Comparison of ENCODE assay signal across 10 cellular contexts in genomic region chr14:51448831-51449665, GRCh38.
A peak's percentile ranks its signal among the peaks of the same experiment; 100 is the strongest.
DNase-seq lines count a peak whose midpoint lies in the region; ATAC-seq and TF ChIP-seq lines count a peak whose summit lies in the region.
"Had no signal": no experiment of that assay in that cellular context is flagged by ENCODE, and none has a peak within 500 bp of the region (broad histone marks: within the 10 kb centered on the region; RNA-seq: fewer than 3 reads in every experiment).

No MANE protein-coding gene starts in this region.

- peak; percentile 66 for DNase-seq in AG08396 (ENCODE audit: low spot score)
- peak; percentile 88 for DNase-seq in NCI-H226
- DNase-seq in dermis microvascular lymphatic vessel endothelial cell (ENCODE audit: low read depth in 2 of 2), result peak; percentile 76 to 81
- DNase-seq in lung microvascular endothelial cell (ENCODE audit: low read depth in 2 of 2), result peak; percentile 83 to 88
- DNase-seq in natural killer cell, result no peak
- DNase-seq in activated CD8-positive, alpha-beta T cell treated with anti-CD3 and anti-CD28 coated beads for 36 hours, result no peak
- DNase-seq in Kasumi-1 (lab: John Stamatoyannopoulos, UW), result no peak
- DNase-seq: H9, NCI-H2081 had no signal

- H3K27ac Mint-ChIP-seq in natural killer cell, result no peak overlapping the region
- H3K27ac Mint-ChIP-seq in activated CD8-positive, alpha-beta T cell treated with anti-CD3 and anti-CD28 coated beads for 36 hours, result no peak overlapping the region
- H3K27ac Mint-ChIP-seq: H9 had no signal

- no peaks in the 10 kb centered on the region for H3K9me3 Mint-ChIP-seq in natural killer cell
- no peaks in the 10 kb centered on the region for H3K9me3 Mint-ChIP-seq in activated CD8-positive, alpha-beta T cell treated with anti-CD3 and anti-CD28 coated beads for 36 hours
- H3K9me3 Mint-ChIP-seq: H9 had no signal

- H3K36me3 Mint-ChIP-seq in natural killer cell, result no peaks in the 10 kb centered on the region
- no peaks in the 10 kb centered on the region for H3K36me3 Mint-ChIP-seq in activated CD8-positive, alpha-beta T cell treated with anti-CD3 and anti-CD28 coated beads for 36 hours (ENCODE audit: low read depth)

- ATAC-seq in natural killer cell (no peak), HG03108 (IDR thresholded peaks at IDR 0.05; ENCODE audit: unreplicated experiment) (no peak)
- ATAC-seq in activated CD8-positive, alpha-beta T cell treated with anti-CD3 and anti-CD28 coated beads for 36 hours, result no peak

- CTCF ChIA-PET in activated CD8-positive, alpha-beta T cell treated with anti-CD3 and anti-CD28 coated beads for 36 hours (lab: Charles Lee), result interaction anchor here (1.7 kb wide), 1 partner anchor 10 kb away, joined by 3 read pairs; no protein-coding TSS in a partner anchor

- no peak for TF ChIP-seq CTCF in natural killer cell (IDR thresholded peaks at IDR 0.05)
- TF ChIP-seq CTCF in activated CD8-positive, alpha-beta T cell treated with anti-CD3 and anti-CD28 coated beads for 36 hours (IDR thresholded peaks at IDR 0.05), result no peak

- no peak overlapping the region for H3K4me3 Mint-ChIP-seq in natural killer cell
- H3K4me3 Mint-ChIP-seq in activated CD8-positive, alpha-beta T cell treated with anti-CD3 and anti-CD28 coated beads for 36 hours, result no peak overlapping the region
- H3K4me3 Mint-ChIP-seq: H9 had no signal

- POLR2A ChIA-PET in activated CD8-positive, alpha-beta T cell treated with anti-CD3 and anti-CD28 coated beads for 36 hours (lab: Charles Lee), result no interaction called here

- peaks cover 6 to 41% of the 10 kb centered on the region in 2 donors for H3K27me3 Mint-ChIP-seq in natural killer cell (ENCODE audit: low read depth in 2 of 2)
- H3K27me3 Mint-ChIP-seq in activated CD8-positive, alpha-beta T cell treated with anti-CD3 and anti-CD28 coated beads for 36 hours, result no peaks in the 10 kb centered on the region

- H3K4me1 Mint-ChIP-seq in natural killer cell, result no peaks in the 10 kb centered on the region
- H3K4me1 Mint-ChIP-seq in activated CD8-positive, alpha-beta T cell treated with anti-CD3 and anti-CD28 coated beads for 36 hours (ENCODE audit: low read depth), result no peaks in the 10 kb centered on the region
- H3K4me1 Mint-ChIP-seq: H9 had no signal

- intact Hi-C loops in natural killer cell (cut with micrococcal nuclease), result no loop called here
- intact Hi-C loops in activated CD8-positive, alpha-beta T cell treated with anti-CD3 and anti-CD28 coated beads for 36 hours (cut with micrococcal nuclease), result no loop called here

Comparison
In these comparisons a context has a peak if more than half of its experiments do, and no peak if none do; other contexts are left out.
1. DNase-seq: peak in AG08396 (single experiment), NCI-H226 (single experiment), dermis microvascular lymphatic vessel endothelial cell (2 of 2) and lung microvascular endothelial cell (2 of 2); none in natural killer cell (single experiment), activated CD8-positive, alpha-beta T cell treated with anti-CD3 and anti-CD28 coated beads for 36 hours (single experiment) and Kasumi-1 (0 of 2).